In genomic region chr18:48886520-48887293, GRCh38 we compare ENCODE assay signal across 13 cellular contexts.
"Had no signal": no experiment of that assay in that cellular context is flagged by ENCODE, and none has a peak within 500 bp of the region (broad histone marks: within the 10 kb centered on the region; RNA-seq: fewer than 3 reads in every experiment).

No MANE protein-coding gene starts in this region.

- H3K36me3 Mint-ChIP-seq: activated naive CD4-positive, alpha-beta T cell treated with anti-CD3 and anti-CD28 coated beads, Interleukin-2, amount 50 U/mL, for 72 hours had no signal

- H3K9me3 ChIP-seq: body of pancreas, neutrophil, right atrium auricular region had no signal

- H3K9me3 Mint-ChIP-seq: activated naive CD4-positive, alpha-beta T cell treated with anti-CD3 and anti-CD28 coated beads, Interleukin-2, amount 50 U/mL, for 72 hours; activated T-helper 2 cell treated with anti-CD3 and anti-CD28 coated beads, Interferon-gamma antibody, Interleukin-2, Interleukin-4, amounts not matched to agents 10 μg/mL and 5 μg/mL and 100 μg/mL, durations not matched to agents 14 hours and 24 hours and 36 hours had no signal

- ATAC-seq: activated naive CD4-positive, alpha-beta T cell treated with anti-CD3 and anti-CD28 coated beads, Interleukin-2, amount 50 U/mL, for 72 hours; body of pancreas; SK-N-SH treated with all-trans-retinoic acid at 6 μM for 48 hours had no signal

- DNase-seq: activated CD4-positive, alpha-beta T cell treated with anti-CD3 and anti-CD28 coated beads, Interleukin-2, amount 50 U/mL, for 1 hour; activated CD4-positive, CD25-positive, alpha-beta regulatory T cell; amygdala; body of pancreas; central memory CD4-positive, alpha-beta T cell; midbrain; SHP77 treated with DMSO at 0.1 percent for 48 hours; stimulated activated CD4-positive, alpha-beta T cell treated with anti-CD3 and anti-CD28 coated beads, Interleukin-4, amount 100 ng/mL, for 24 hours had no signal

- H3K27ac Mint-ChIP-seq: activated naive CD4-positive, alpha-beta T cell treated with anti-CD3 and anti-CD28 coated beads, Interleukin-2, amount 50 U/mL, for 72 hours; activated T-helper 2 cell treated with anti-CD3 and anti-CD28 coated beads, Interferon-gamma antibody, Interleukin-2, Interleukin-4, amounts not matched to agents 10 μg/mL and 5 μg/mL and 100 μg/mL, durations not matched to agents 14 hours and 24 hours and 36 hours had no signal
